In the genomic region with DNA sequence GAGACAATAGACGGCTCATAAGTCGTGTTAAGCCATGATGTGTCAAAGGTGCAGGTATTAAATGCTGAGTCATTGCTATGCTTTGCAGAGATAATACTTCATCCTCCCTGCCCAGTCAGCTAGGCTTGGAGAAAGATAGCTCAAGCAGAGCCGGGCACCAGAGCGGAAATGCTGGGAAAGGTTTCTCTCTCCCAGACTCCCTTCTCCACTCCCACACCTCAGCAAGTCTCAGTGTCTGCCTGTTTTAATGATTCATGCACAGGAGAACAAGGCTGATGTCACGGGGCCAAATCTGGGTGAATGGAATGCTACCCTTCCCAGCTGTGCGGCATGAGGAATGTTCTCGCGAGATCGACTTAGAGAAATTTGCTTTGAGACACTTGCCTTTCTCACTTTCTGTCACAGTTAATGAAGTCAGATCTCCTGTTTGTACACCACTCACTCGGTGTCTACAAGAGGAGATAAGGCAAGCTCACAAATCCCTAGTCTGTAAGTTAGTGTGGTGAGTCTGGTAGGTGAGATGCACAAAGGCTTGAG, we compare ENCODE assay signal across 8 cellular contexts.
DNase-seq lines count a peak whose midpoint lies in the region; ATAC-seq and TF ChIP-seq lines count a peak whose summit lies in the region.

No MANE protein-coding gene starts in this region.

- ATAC-seq in GM19395 (IDR thresholded peaks at IDR 0.05; ENCODE audit: unreplicated experiment) (no peak), GM21381 (IDR thresholded peaks at IDR 0.05; ENCODE audit: unreplicated experiment) (no peak)

- TF ChIP-seq CTCF in epithelial cell of proximal tubule (conservative IDR thresholded peaks at IDR 0.05; ENCODE audit: low read depth, low read length): no peak

- no peak overlapping the region for H3K4me3 ChIP-seq in epithelial cell of proximal tubule (ENCODE audit: low read depth, low read length)

- DNase-seq in EH (ENCODE audit: low read depth): peak; percentile 55
- peak; percentile 66 for DNase-seq in RPMI7951 (ENCODE audit: low read depth)
- DNase-seq in epithelial cell of proximal tubule (ENCODE audit: low read depth): peak; percentile 99
- peak; percentile 92 for DNase-seq in non-pigmented ciliary epithelial cell (ENCODE audit: low read depth)
- no peak for DNase-seq in GOT3 (lab: John Stamatoyannopoulos, UW)
- no peak for DNase-seq in activated CD8-positive, alpha-beta memory T cell treated with anti-CD3 and anti-CD28 coated beads for 24 hours

Comparison
In these comparisons a context has a peak if more than half of its experiments do, and no peak if none do; other contexts are left out.
1. DNase-seq: peak in EH (single experiment), RPMI7951 (single experiment), epithelial cell of proximal tubule (single experiment) and non-pigmented ciliary epithelial cell (single experiment); none in GOT3 (single experiment) and activated CD8-positive, alpha-beta memory T cell treated with anti-CD3 and anti-CD28 coated beads for 24 hours (single experiment).